In genomic region chr3:32438596-32439344, GRCh38 we compare ENCODE assay signal across 9 cellular contexts. TPM values are rescaled to one million over a fixed set of nuclear protein-coding genes. Genes with fewer than 3 reads are reported as not detected.
A peak's percentile ranks its signal among the peaks of the same experiment; 100 is the strongest.
DNase-seq lines count a peak whose midpoint lies in the region; ATAC-seq, FAIRE-seq and TF ChIP-seq lines count a peak whose summit lies in the region.
"Had no signal": no experiment of that assay in that cellular context is flagged by ENCODE, and none has a peak within 500 bp of the region (broad histone marks: within the 10 kb centered on the region; RNA-seq: fewer than 3 reads in every experiment).

No MANE protein-coding gene starts in this region.

- 81% methylated on average over 10 of the region's 10 CpGs for WGBS in SK-N-SH (ENCODE audit: low lambda C conversion rate)

- no TSS peak for BruUV-seq in Caco-2 (replicated peaks; lab: Mats Ljungman, UMichigan)

- H3K4me3 Mint-ChIP-seq in mesothelial cell of epicardium (no peak overlapping the region), Caco-2 (ENCODE audit: unreplicated experiment) (no peak overlapping the region)

- DNase-seq in SK-N-SH (no peak), Peyer's patch (peak in 2 of 3 donors; percentile 17 to 42), mesothelial cell of epicardium (ENCODE audit: low spot score in 2 of 2, unreplicated experiment in 2 of 2) (peak in 1 of 2 experiments; percentile 6), D721Med (ENCODE audit: insufficient read length, low spot score) (no peak), Caco-2 (no peak), NCI-H345 treated with DMSO at 0.1 percent for 48 hours (lab: John Stamatoyannopoulos, UW; ENCODE audit: unreplicated experiment) (no peak)

- H3K4me1 Mint-ChIP-seq in mesothelial cell of epicardium (peaks cover 15% of the 10 kb centered on the region), Caco-2 (ENCODE audit: low read depth, unreplicated experiment) (no peaks in the 10 kb centered on the region)

- no peak for TF ChIP-seq EP300 in SK-N-SH (IDR thresholded peaks at IDR 0.05; ENCODE audit: borderline replicate concordance in 1 of 2, low read depth in 1 of 2, low read length in 1 of 2)

- no peak for FAIRE-seq in D721Med (lab: Jason Lieb, UNC)

- no peaks in the 10 kb centered on the region for H3K27me3 Mint-ChIP-seq in mesothelial cell of epicardium (ENCODE audit: low read depth)
- no peaks in the 10 kb centered on the region for H3K27me3 Mint-ChIP-seq in Caco-2 (ENCODE audit: insufficient read depth, unreplicated experiment)

- no peaks in the 10 kb centered on the region for H3K9me2 ChIP-seq in SK-N-SH

- TF ChIP-seq POLR2A in Peyer's patch (IDR thresholded peaks at IDR 0.05): no peak

- CTCF ChIA-PET in SK-N-SH (lab: Yijun Ruan, JAX) (interaction anchor here (0.8 to 2.9 kb wide), 4 partner anchors 12 to 145 kb away, joined by 3 to 15 read pairs (median 4); no protein-coding TSS in a partner anchor), Caco-2 (lab: Charles Lee) (no interaction called here)

- H3K9ac ChIP-seq in SK-N-SH: no peak overlapping the region

- no peaks in the 10 kb centered on the region for H3K9me3 ChIP-seq in SK-N-SH
- H3K9me3 ChIP-seq in Peyer's patch: no peaks in the 10 kb centered on the region
- H3K9me3 ChIP-seq in Caco-2: no peaks in the 10 kb centered on the region

- no peak overlapping the region for H3K4me2 ChIP-seq in SK-N-SH

- H3K27ac ChIP-seq in SK-N-SH (ENCODE audit: low read depth in 2 of 2, low read length in 1 of 2) (peak overlapping the region in 1 of 2 experiments; percentile 28; a peak in 2 of 4 replicates), Peyer's patch (peak overlapping the region in 3 of 4 donors; percentile 23 to 59 (median 30))
- H3K27ac ChIP-seq: 22Rv1 had no signal

- H3K27me3 ChIP-seq in SK-N-SH (ENCODE audit: insufficient read depth) (no peaks in the 10 kb centered on the region), Peyer's patch (no peaks in the 10 kb centered on the region), Caco-2 (replicated peaks; ENCODE audit: control insufficient read depth, insufficient read depth, low read length) (no peaks in the 10 kb centered on the region)

- TF ChIP-seq RAD21 in SK-N-SH (IDR thresholded peaks at IDR 0.05; ENCODE audit: low read length): no peak

- peaks cover 6% of the 10 kb centered on the region for H3F3A ChIP-seq in SK-N-SH (replicated peaks; ENCODE audit: insufficient read depth)

- H3K36me3 Mint-ChIP-seq in mesothelial cell of epicardium: peaks cover 9% of the 10 kb centered on the region
- peaks cover 10% of the 10 kb centered on the region for H3K36me3 Mint-ChIP-seq in Caco-2 (ENCODE audit: insufficient read depth, unreplicated experiment)

- TF ChIP-seq CTCF in SK-N-SH (IDR thresholded peaks at IDR 0.05) (no peak), Peyer's patch (IDR thresholded peaks at IDR 0.05) (no peak), mesothelial cell of epicardium (IDR thresholded peaks at IDR 0.05; ENCODE audit: unreplicated experiment) (no peak), D721Med (IDR thresholded peaks at IDR 0.05; ENCODE audit: insufficient read depth, missing control alignments) (no peak), Caco-2 (IDR thresholded peaks at IDR 0.05; ENCODE audit: insufficient read depth in 1 of 2, low read depth in 1 of 2, low read length in 1 of 2, severe bottlenecking in 1 of 2, unreplicated experiment in 1 of 2) (no peak)

- ATAC-seq in SK-N-SH treated with all-trans-retinoic acid at 6 μM for 48 hours (peak; percentile 72), HG02571 (IDR thresholded peaks at IDR 0.05; ENCODE audit: unreplicated experiment) (peak; percentile 93)

- H3K9me3 Mint-ChIP-seq in mesothelial cell of epicardium: peaks cover 5% of the 10 kb centered on the region
- no peaks in the 10 kb centered on the region for H3K9me3 Mint-ChIP-seq in Caco-2 (ENCODE audit: unreplicated experiment)

- POLR2A ChIA-PET in SK-N-SH (lab: Yijun Ruan, JAX) (no interaction called here), Caco-2 (lab: Charles Lee) (no interaction called here)

- intact Hi-C loops in Caco-2 (cut with micrococcal nuclease; ENCODE audit: unreplicated experiment): no loop called here

- H3K4me1 ChIP-seq in SK-N-SH (ENCODE audit: control insufficient read depth in 1 of 2, insufficient read depth in 2 of 2, low read depth in 1 of 2, low read length in 1 of 2) (peaks cover 5 to 7% of the 10 kb centered on the region in 2 experiments; a peak in 2 of 4 replicates), Peyer's patch (peaks cover 0 to 12% (median 3%) of the 10 kb centered on the region in 4 donors), Caco-2 (no peaks in the 10 kb centered on the region)

- H3K79me2 ChIP-seq in SK-N-SH (ENCODE audit: insufficient read depth): peaks cover 34% of the 10 kb centered on the region; the same call in 1 of the 2 replicates

- H3K36me3 ChIP-seq in SK-N-SH (replicated peaks in 1 of 2; ENCODE audit: control insufficient read depth in 1 of 2, insufficient read depth in 2 of 2, low read length in 1 of 2) (peaks cover 0 to 2% of the 10 kb centered on the region in 2 experiments), Peyer's patch (no peaks in the 10 kb centered on the region), Caco-2 (ENCODE audit: control insufficient read depth, insufficient read depth, low read length) (no peaks in the 10 kb centered on the region; the same call in 1 of the 2 replicates)

- H2AFZ ChIP-seq in SK-N-SH (ENCODE audit: low read depth): no peak overlapping the region

- H4K20me1 ChIP-seq in SK-N-SH (ENCODE audit: insufficient read depth): no peaks in the 10 kb centered on the region

- H3K27ac Mint-ChIP-seq in mesothelial cell of epicardium (peak overlapping the region; percentile 49), Caco-2 (ENCODE audit: unreplicated experiment) (no peak overlapping the region)

- H3K4me3 ChIP-seq in SK-N-SH (ENCODE audit: low read depth in 2 of 2, low read length in 1 of 2): no peak overlapping the region
- H3K4me3 ChIP-seq in Peyer's patch: no peak overlapping the region
- H3K4me3 ChIP-seq in Caco-2 (ENCODE audit: low read depth, low read length): no peak overlapping the region

TF ChIP-seq in SK-N-SH treated with all-trans-retinoic acid at 6 μM for 48 hours, 23 proteins besides CTCF, POLR2A, EP300 and RAD21 (continues in another document):
- TF ChIP-seq POU6F1 (CRISPR knock-in tag; IDR thresholded peaks at IDR 0.05; ENCODE audit: borderline replicate concordance, low read depth) (no peak), SNAI2 (CRISPR knock-in tag; IDR thresholded peaks at IDR 0.05) (no peak), ZFP30 (CRISPR knock-in tag; IDR thresholded peaks at IDR 0.05) (no peak), PPARA (CRISPR knock-in tag; IDR thresholded peaks at IDR 0.05; ENCODE audit: borderline replicate concordance) (no peak)

TF ChIP-seq in SK-N-SH, 30 proteins besides CTCF, POLR2A, EP300 and RAD21:
- TF ChIP-seq MAX (IDR thresholded peaks at IDR 0.05; ENCODE audit: low read depth) (no peak), MEF2A (IDR thresholded peaks at IDR 0.05; ENCODE audit: borderline replicate concordance, low read depth) (no peak), MXI1 (IDR thresholded peaks at IDR 0.05; ENCODE audit: low read depth, low read length) (no peak), JUND (IDR thresholded peaks at IDR 0.05) (no peak), POLR2AphosphoS5 (IDR thresholded peaks at IDR 0.05; ENCODE audit: low read depth, low read length) (no peak), FOSL2 (IDR thresholded peaks at IDR 0.05; ENCODE audit: borderline replicate concordance, low read depth) (no peak)

RNA-seq across cellular contexts. Expression of gene CMTM7, which starts 47.1 kb away (rescaled TPM):
- polyA plus RNA-seq in SK-N-SH (2012; rRNA removed): 50.1 and 50.7 TPM in 2 replicates
- 30.3 and 39.5 TPM in 2 replicates for polyA plus RNA-seq in SK-N-SH (2012; cell fraction: cytosol; rRNA removed)
- 32.9 and 62.3 TPM in 2 replicates for polyA plus RNA-seq in SK-N-SH (2012; cell fraction: nucleus; rRNA removed)
- 10 to 100 TPM in 2 of 4 donors, 1 to 10 TPM in 2; 5.7 to 41.3 (median 10.5) TPM for total RNA-seq in Peyer's patch
- 14.2 to 18.0 TPM (median 16.6 TPM) in 3 replicates for total RNA-seq in mesothelial cell of epicardium
- total RNA-seq in Caco-2 (2022): 27.0 and 37.8 TPM in 2 replicates

Comparison
In these comparisons a context has a peak if more than half of its experiments do, and no peak if none do; other contexts are left out.
1. DNase-seq: peak in Peyer's patch (2 of 3); none in SK-N-SH (single experiment), D721Med (single experiment), Caco-2 (0 of 2) and NCI-H345 treated with DMSO at 0.1 percent for 48 hours (single experiment).